In the genomic region with DNA sequence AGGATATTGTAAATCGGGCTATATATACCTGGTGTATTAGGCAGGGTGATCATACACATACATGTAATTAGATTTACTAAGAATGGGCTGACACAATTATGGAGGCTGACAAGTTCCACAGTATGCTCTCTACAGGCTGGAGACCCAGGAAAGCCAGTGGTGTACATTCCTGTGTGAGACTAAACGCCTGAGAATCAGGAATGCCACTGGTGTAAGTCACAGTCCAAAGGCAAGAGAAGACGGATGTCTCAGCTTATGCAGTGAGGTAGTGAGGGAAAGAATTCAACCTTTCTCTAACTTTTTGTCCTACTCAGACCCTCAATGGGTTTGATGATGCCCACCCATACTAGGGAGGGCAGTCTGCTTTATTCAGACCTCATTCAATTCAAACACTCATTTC, we compare ENCODE assay signal across 1 cellular context.
TF ChIP-seq lines count a peak whose summit lies in the region.

No MANE protein-coding gene starts in this region.

TF ChIP-seq in SK-N-SH treated with all-trans-retinoic acid at 6 μM for 48 hours, 23 proteins besides CTCF, POLR2A, EP300 and RAD21 (continued from another document):
- TF ChIP-seq TSHZ2 (CRISPR knock-in tag; IDR thresholded peaks at IDR 0.05) (no peak), ZC3H10 (CRISPR knock-in tag; IDR thresholded peaks at IDR 0.05) (no peak)
- TF ChIP-seq, protein P1, sequence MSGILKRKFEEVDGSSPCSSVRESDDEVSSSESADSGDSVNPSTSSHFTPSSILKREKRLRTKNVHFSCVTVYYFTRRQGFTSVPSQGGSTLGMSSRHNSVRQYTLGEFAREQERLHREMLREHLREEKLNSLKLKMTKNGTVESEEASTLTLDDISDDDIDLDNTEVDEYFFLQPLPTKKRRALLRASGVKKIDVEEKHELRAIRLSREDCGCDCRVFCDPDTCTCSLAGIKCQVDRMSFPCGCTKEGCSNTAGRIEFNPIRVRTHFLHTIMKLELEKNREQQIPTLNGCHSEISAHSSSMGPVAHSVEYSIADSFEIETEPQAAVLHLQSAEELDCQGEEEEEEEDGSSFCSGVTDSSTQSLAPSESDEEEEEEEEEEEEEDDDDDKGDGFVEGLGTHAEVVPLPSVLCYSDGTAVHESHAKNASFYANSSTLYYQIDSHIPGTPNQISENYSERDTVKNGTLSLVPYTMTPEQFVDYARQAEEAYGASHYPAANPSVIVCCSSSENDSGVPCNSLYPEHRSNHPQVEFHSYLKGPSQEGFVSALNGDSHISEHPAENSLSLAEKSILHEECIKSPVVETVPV (CRISPR knock-in tag; IDR thresholded peaks at IDR 0.05), result no peak
